9 cellular contexts compared by ENCODE assay signal in the genomic region with DNA sequence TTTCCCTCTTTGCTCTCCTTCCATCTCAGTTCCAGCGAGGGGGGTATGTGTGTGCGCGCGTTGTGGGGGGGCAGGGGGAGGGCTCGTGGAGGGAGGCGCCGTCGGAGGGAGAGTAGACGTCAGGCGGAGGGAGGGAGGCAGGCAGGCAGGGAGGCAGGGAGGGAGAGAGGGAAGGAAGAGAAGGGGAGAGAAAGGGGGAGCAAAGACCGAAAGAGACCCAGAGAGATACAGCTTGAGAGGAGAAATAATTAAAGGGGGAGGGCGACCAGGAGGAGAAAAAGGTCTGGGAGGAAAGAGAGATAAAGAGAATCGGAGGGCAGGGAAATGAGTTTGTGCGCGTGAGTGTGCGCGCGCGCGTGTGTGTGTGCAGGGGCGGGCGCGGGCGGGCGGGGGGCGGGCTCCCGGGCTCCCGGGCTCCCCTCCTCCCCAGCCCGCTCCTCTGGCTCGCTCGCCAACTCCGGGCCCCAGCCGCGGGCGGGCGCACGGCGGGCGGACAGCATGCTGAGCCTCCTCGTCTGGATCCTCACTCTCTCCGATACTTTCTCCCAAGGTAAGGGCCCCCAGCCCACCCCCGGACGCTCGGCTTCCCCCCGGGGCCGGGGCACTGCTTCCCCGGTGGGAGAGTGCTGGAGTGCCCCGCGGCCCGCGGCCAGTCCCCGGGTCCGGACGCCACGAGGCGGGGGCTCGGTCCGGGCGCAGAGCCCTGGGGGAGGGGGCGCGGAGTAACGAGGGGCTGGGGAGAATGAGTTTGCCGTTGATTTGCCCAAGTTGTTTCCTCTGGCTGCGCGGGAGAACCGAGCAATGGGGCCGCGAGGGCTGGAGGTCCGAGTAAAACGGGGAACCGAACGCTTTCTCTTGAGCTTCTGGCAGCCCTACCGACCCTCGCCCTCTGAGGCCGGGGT. TPM values are rescaled to one million over a fixed set of nuclear protein-coding genes. Genes with fewer than 3 reads are reported as not detected.
DNase-seq lines count a peak whose midpoint lies in the region; ATAC-seq and TF ChIP-seq lines count a peak whose summit lies in the region.
"Had no signal": no experiment of that assay in that cellular context is flagged by ENCODE, and none has a peak within 500 bp of the region (broad histone marks: within the 10 kb centered on the region; RNA-seq: fewer than 3 reads in every experiment).

A gene (plus strand): TSS at position 467 of the 902 bp plus-strand sequence. CDS start 32 bp downstream, at position 499.

- H3K9me3 ChIP-seq in breast epithelium = no peaks in the 10 kb centered on the region
- H3K9me3 ChIP-seq in skeletal muscle satellite cell (replicated peaks; ENCODE audit: low read length) = no peaks in the 10 kb centered on the region

- ATAC-seq in HG02798 (IDR thresholded peaks at IDR 0.05; ENCODE audit: poor library complexity, unreplicated experiment) (no peak), GM21367 (IDR thresholded peaks at IDR 0.05; ENCODE audit: unreplicated experiment) (no peak)

- H3K4me2 ChIP-seq in skeletal muscle satellite cell (ENCODE audit: low read length) = peak within 1 kb of the TSS; percentile 96

- peak within 1 kb of the TSS; percentile 91 to 98 for H3K27ac ChIP-seq in breast epithelium

- H3K9ac ChIP-seq in skeletal muscle satellite cell (ENCODE audit: low read depth, low read length) = peak within 1 kb of the TSS; percentile 89

- no peak for TF ChIP-seq CTCF in breast epithelium (IDR thresholded peaks at IDR 0.05)

- DNase-seq in EH (ENCODE audit: low read depth) (peak; percentile 81), NCI-H2029 treated with DMSO at 0.1 percent for 48 hours (lab: John Stamatoyannopoulos, UW) (peak; percentile 13), breast epithelium (ENCODE audit: low spot score in 2 of 2) (no peak), iPS-NIHi7 (ENCODE audit: extremely low spot score) (peak; percentile 68), NCI-H2107 (lab: John Stamatoyannopoulos, UW) (no peak)

- no peaks in the 10 kb centered on the region for H3K4me1 ChIP-seq in breast epithelium
- peaks cover 34% of the 10 kb centered on the region for H3K4me1 ChIP-seq in skeletal muscle satellite cell (ENCODE audit: control insufficient read depth, insufficient read depth, low read length)

- intact Hi-C loops in breast epithelium (cut with DNase I; ENCODE audit: low total_unique reads) = loop anchor here (5.0 to 10.0 kb wide), 2 partner anchors 44 to 121 kb away; no protein-coding TSS in a partner anchor

- H3K36me3 ChIP-seq in breast epithelium (no peaks in the 10 kb centered on the region), skeletal muscle satellite cell (ENCODE audit: insufficient read depth, low read length) (peaks cover 7% of the 10 kb centered on the region)

- H3K4me3 ChIP-seq in breast epithelium = peak within 1 kb of the TSS; percentile 79 to 98 (median 94)
- peak within 1 kb of the TSS; percentile 97 for H3K4me3 ChIP-seq in skeletal muscle satellite cell (ENCODE audit: low read length)

- no peak for TF ChIP-seq POLR2A in breast epithelium (IDR thresholded peaks at IDR 0.05)

- no peaks in the 10 kb centered on the region for H3K27me3 ChIP-seq in breast epithelium
- peaks cover 15% of the 10 kb centered on the region for H3K27me3 ChIP-seq in skeletal muscle satellite cell (ENCODE audit: control insufficient read depth, insufficient read depth, low read length)

RNA-seq across cellular contexts. Expression of the gene that starts here (rescaled TPM):
- total RNA-seq in breast epithelium = 10 to 100 TPM; 26.1 to 55.5 (median 34.1) TPM
- total RNA-seq in skeletal muscle satellite cell (2012; rRNA removed) = 83.4 and 83.9 TPM in 2 replicates
- total RNA-seq: T-helper 2 cell treated with Interferon-gamma antibody and Interleukin-4, amounts not matched to agents 100 ng/mL and 5 ng/mL, for 36 hours had no signal

Comparison
In these comparisons a context has a peak if more than half of its experiments do, and no peak if none do; other contexts are left out.
1. DNase-seq: peak in EH (single experiment), NCI-H2029 treated with DMSO at 0.1 percent for 48 hours (single experiment) and iPS-NIHi7 (single experiment); none in breast epithelium (0 of 2) and NCI-H2107 (single experiment).